In genomic region chrX:117995378-117995777, GRCh38 we compare ENCODE assay signal across 17 cellular contexts.
DNase-seq lines count a peak whose midpoint lies in the region; ATAC-seq, FAIRE-seq and TF ChIP-seq lines count a peak whose summit lies in the region.
"Had no signal": no experiment of that assay in that cellular context is flagged by ENCODE, and none has a peak within 500 bp of the region (broad histone marks: within the 10 kb centered on the region; RNA-seq: fewer than 3 reads in every experiment).

No MANE protein-coding gene starts in this region.

- H3K36me3 ChIP-seq in K562 (ENCODE audit: control insufficient read depth, insufficient read depth, low read length), result no peaks in the 10 kb centered on the region
- H3K36me3 ChIP-seq: BE2C, HAP-1 had no signal

- H3K27ac Mint-ChIP-seq in activated T-helper 17 cell treated with anti-CD3 and anti-CD28 coated beads, Interleukin-2, amount 50 U/mL, for 72 hours, result no peak overlapping the region
- H3K27ac Mint-ChIP-seq: CD4-positive, alpha-beta memory T cell had no signal

- H2AFZ ChIP-seq in K562 (ENCODE audit: low read depth, low read length), result no peak overlapping the region

- no peaks in the 10 kb centered on the region for H3K36me3 Mint-ChIP-seq in activated T-helper 17 cell treated with anti-CD3 and anti-CD28 coated beads, Interleukin-2, amount 50 U/mL, for 72 hours (ENCODE audit: low read depth)
- H3K36me3 Mint-ChIP-seq: CD4-positive, alpha-beta memory T cell had no signal

- H3K9me3 ChIP-seq in A549 (no peaks in the 10 kb centered on the region), K562 (replicated peaks; ENCODE audit: control insufficient read depth, insufficient read depth, low read depth, low read length) (no peaks in the 10 kb centered on the region; the same call in 1 of the 2 replicates)
- H3K9me3 ChIP-seq: BE2C, HAP-1 had no signal

- CTCF ChIA-PET in A549 (lab: Yijun Ruan, JAX), result interaction anchor here (0.7 to 1.1 kb wide), 2 partner anchors 11 to 68 kb away, joined by 3 read pairs; no protein-coding TSS in a partner anchor
- CTCF ChIA-PET in K562 (lab: Yijun Ruan, JAX; ENCODE audit: low intra/inter-chr PET ratio), result no interaction called here

- WGBS in A549 (ENCODE audit: missing lambda C conversion rate), result 90% methylated on average over 1 of the region's 1 CpG
- 9% methylated on average over 1 of the region's 1 CpG for WGBS in K562 (ENCODE audit: insufficient coverage, low coverage, missing lambda C conversion rate)

- no peaks in the 10 kb centered on the region for H3K4me1 ChIP-seq in A549
- no peaks in the 10 kb centered on the region for H3K4me1 ChIP-seq in K562 (replicated peaks in 1 of 2; ENCODE audit: control insufficient read depth in 2 of 2, insufficient read depth in 2 of 2, low read length in 2 of 2)
- H3K4me1 ChIP-seq: BE2C had no signal

- POLR2A ChIA-PET in A549 (lab: Yijun Ruan, JAX), result no interaction called here
- POLR2A ChIA-PET in K562 (lab: Yijun Ruan, JAX), result no interaction called here

- H3K27ac ChIP-seq in A549, result no peak overlapping the region
- no peak overlapping the region for H3K27ac ChIP-seq in K562 (ENCODE audit: extremely low read depth, low read depth, low read length)
- H3K27ac ChIP-seq: C4-2B had no signal

- H3K4me3 ChIP-seq in A549 (no peak overlapping the region), K562 (no peak overlapping the region)
- H3K4me3 ChIP-seq: HAP-1 had no signal

- TF ChIP-seq RAD21 in A549 (conservative IDR thresholded peaks at IDR 0.05 in 1 of 2, IDR thresholded peaks at IDR 0.05 in 1 of 2) (no peak), Ishikawa (IDR thresholded peaks at IDR 0.05; ENCODE audit: low read depth) (no peak), K562 (CRISPR knock-in tag; conservative IDR thresholded peaks at IDR 0.05 in 1 of 2, IDR thresholded peaks at IDR 0.05 in 1 of 2) (no peak)

- TF ChIP-seq EP300 in A549 (IDR thresholded peaks at IDR 0.05), result no peak
- no peak for TF ChIP-seq EP300 in Ishikawa (IDR thresholded peaks at IDR 0.05; ENCODE audit: borderline replicate concordance)
- TF ChIP-seq EP300 in K562 (IDR thresholded peaks at IDR 0.05; ENCODE audit: low read length), result no peak

- in situ Hi-C loops in K562 (cut with MboI), result no loop called here

- H3K4me1 Mint-ChIP-seq in activated T-helper 17 cell treated with anti-CD3 and anti-CD28 coated beads, Interleukin-2, amount 50 U/mL, for 72 hours, result no peaks in the 10 kb centered on the region
- H3K4me1 Mint-ChIP-seq: CD4-positive, alpha-beta memory T cell had no signal

- H3K27me3 Mint-ChIP-seq in activated T-helper 17 cell treated with anti-CD3 and anti-CD28 coated beads, Interleukin-2, amount 50 U/mL, for 72 hours, result no peaks in the 10 kb centered on the region
- H3K27me3 Mint-ChIP-seq: CD4-positive, alpha-beta memory T cell had no signal

- H3K9me3 Mint-ChIP-seq in activated T-helper 17 cell treated with anti-CD3 and anti-CD28 coated beads, Interleukin-2, amount 50 U/mL, for 72 hours, result peaks cover 5% of the 10 kb centered on the region

- no peak overlapping the region for H3K4me3 Mint-ChIP-seq in activated T-helper 17 cell treated with anti-CD3 and anti-CD28 coated beads, Interleukin-2, amount 50 U/mL, for 72 hours
- H3K4me3 Mint-ChIP-seq: CD4-positive, alpha-beta memory T cell had no signal

- no peak overlapping the region for H3K9ac ChIP-seq in K562 (ENCODE audit: insufficient read depth in 1 of 2, low read depth in 2 of 2, low read length in 2 of 2)

- H4K20me1 ChIP-seq in K562 (replicated peaks; ENCODE audit: control insufficient read depth, insufficient read depth, low read length), result no peaks in the 10 kb centered on the region

- H3K79me2 ChIP-seq in K562 (ENCODE audit: control insufficient read depth, insufficient read depth, low read length), result no peaks in the 10 kb centered on the region

- no peaks in the 10 kb centered on the region for H3K9me1 ChIP-seq in K562 (ENCODE audit: control insufficient read depth, insufficient read depth, low read length)

- H3K4me2 ChIP-seq in A549 (no peak overlapping the region), K562 (ENCODE audit: insufficient read depth, low read length) (no peak overlapping the region)

- no peak for DNase-seq in A549 (ENCODE audit: low read depth in 1 of 2, low spot score in 1 of 2)
- no peak for DNase-seq in K562 (ENCODE audit: extremely low read depth in 1 of 4, low spot score in 3 of 4)
- DNase-seq in renal cortical epithelial cell (ENCODE audit: low read depth), result peak; percentile 42
- no peak for DNase-seq in NCI-H2171 treated with DMSO at 0.1 percent for 48 hours (lab: John Stamatoyannopoulos, UW)
- no peak for DNase-seq in DMS53 (lab: John Stamatoyannopoulos, UW)
- DNase-seq: BE2C; CD4-positive, alpha-beta memory T cell; DMS79 treated with DMSO at 0.1 percent for 48 hours; EL; GOT3 had no signal

- FAIRE-seq in A549 (lab: Jason Lieb, UNC) (no peak), K562 (lab: Jason Lieb, UNC) (no peak)
- FAIRE-seq: A204.1, G401.6, GM12891 had no signal

- H3K27me3 ChIP-seq in K562 (ENCODE audit: control insufficient read depth in 2 of 2, insufficient read depth in 2 of 2, low read length in 2 of 2), result no peaks in the 10 kb centered on the region
- H3K27me3 ChIP-seq: BE2C had no signal

- TF ChIP-seq CTCF in A549 (IDR thresholded peaks at IDR 0.05) (no peak), K562 (IDR thresholded peaks at IDR 0.05 in 2 of 3, conservative IDR thresholded peaks at IDR 0.05 in 1 of 3; ENCODE audit: insufficient read depth in 2 of 3, low read depth in 1 of 3, low read length in 3 of 3) (no peak)

- ATAC-seq in A549, result no peak
- no peak for ATAC-seq in K562
- ATAC-seq in activated T-helper 17 cell treated with anti-CD3 and anti-CD28 coated beads, Interleukin-2, amount 50 U/mL, for 72 hours (replicated peaks), result no peak

- no TSS peak for BruUV-seq in K562 (replicated peaks; lab: Mats Ljungman, UMichigan)

- TF ChIP-seq POLR2A in A549 (IDR thresholded peaks at IDR 0.05; ENCODE audit: low read length) (no peak), K562 (conservative IDR thresholded peaks at IDR 0.05) (no peak)

- intact Hi-C loops in K562 (cut with micrococcal nuclease), result no loop called here

TF ChIP-seq in A549, 52 proteins besides CTCF, POLR2A, EP300 and RAD21:
- TF ChIP-seq ELK1 (IDR thresholded peaks at IDR 0.05; ENCODE audit: low read depth, low read length), result no peak
- peak; percentile 31 to 64; a peak in 3 of 4 replicates for TF ChIP-seq CEBPB (IDR thresholded peaks at IDR 0.05)

TF ChIP-seq in Ishikawa, 13 proteins besides CTCF, POLR2A, EP300 and RAD21:
- TF ChIP-seq TAF1 (IDR thresholded peaks at IDR 0.05; ENCODE audit: low read depth) (no peak), CEBPB (IDR thresholded peaks at IDR 0.05) (peak; percentile 86)

TF ChIP-seq in K562, 482 proteins besides CTCF, POLR2A, EP300 and RAD21:
- TF ChIP-seq THRAP3 (IDR thresholded peaks at IDR 0.05; ENCODE audit: borderline replicate concordance) (no peak), ZKSCAN1 (IDR thresholded peaks at IDR 0.05; ENCODE audit: low read depth, low read length) (no peak), CEBPB (tag; IDR thresholded peaks at IDR 0.05) (peak; percentile 68), CEBPG (CRISPR knock-in tag; IDR thresholded peaks at IDR 0.05) (no peak), CEBPG (tag; conservative IDR thresholded peaks at IDR 0.05 in 1 of 2, IDR thresholded peaks at IDR 0.05 in 1 of 2) (peak in 1 of 2 experiments; percentile 79; a peak in 2 of 4 replicates)
- TF ChIP-seq, protein P1, sequence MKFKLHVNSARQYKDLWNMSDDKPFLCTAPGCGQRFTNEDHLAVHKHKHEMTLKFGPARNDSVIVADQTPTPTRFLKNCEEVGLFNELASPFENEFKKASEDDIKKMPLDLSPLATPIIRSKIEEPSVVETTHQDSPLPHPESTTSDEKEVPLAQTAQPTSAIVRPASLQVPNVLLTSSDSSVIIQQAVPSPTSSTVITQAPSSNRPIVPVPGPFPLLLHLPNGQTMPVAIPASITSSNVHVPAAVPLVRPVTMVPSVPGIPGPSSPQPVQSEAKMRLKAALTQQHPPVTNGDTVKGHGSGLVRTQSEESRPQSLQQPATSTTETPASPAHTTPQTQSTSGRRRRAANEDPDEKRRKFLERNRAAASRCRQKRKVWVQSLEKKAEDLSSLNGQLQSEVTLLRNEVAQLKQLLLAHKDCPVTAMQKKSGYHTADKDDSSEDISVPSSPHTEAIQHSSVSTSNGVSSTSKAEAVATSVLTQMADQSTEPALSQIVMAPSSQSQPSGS (CRISPR knock-in tag; IDR thresholded peaks at IDR 0.05), result no peak

Comparison
In these comparisons a context has a peak if more than half of its experiments do, and no peak if none do; other contexts are left out.
1. Of the 35 proteins assayed by ChIP-seq in both K562 and A549: peak only in K562: none; only in A549: none; in both: CEBPB; in neither: 34.